ENCODE assay signal across 29 cellular contexts in genomic region chr17:71553381-71553780, GRCh38.
"Had no signal": no experiment of that assay in that cellular context is flagged by ENCODE, and none has a peak within 500 bp of the region (broad histone marks: within the 10 kb centered on the region; RNA-seq: fewer than 3 reads in every experiment).

No MANE protein-coding gene starts in this region.

- H3K36me3 ChIP-seq: neural progenitor cell, neutrophil, right lobe of liver, sigmoid colon, stomach, thoracic aorta, tibial artery, transverse colon, upper lobe of right lung, uterus had no signal

- H3K27ac ChIP-seq: neural progenitor cell, neutrophil, parathyroid adenoma, psoas muscle, right lobe of liver, sigmoid colon, stomach, thoracic aorta, tibial artery, transverse colon, upper lobe of right lung, uterus had no signal

- FAIRE-seq: small intestine had no signal

- H3K36me3 Mint-ChIP-seq: neural progenitor cell; stimulated activated effector memory CD8-positive, alpha-beta T cell treated with anti-CD3 and anti-CD28 coated beads, Interleukin-12 subunit alpha, Interleukin-12 subunit beta, amount 100 ng/mL, for 72 hours; stimulated activated naive B cell treated with anti-CD40 and anti-IgM and Interleukin-4, amounts not matched to agents 10 μg/mL and 1 μg/mL and 100 μg/mL, for 72 hours; type B pancreatic cell had no signal

- H3K4me3 ChIP-seq: neural progenitor cell, psoas muscle, right lobe of liver, sigmoid colon, stomach, thoracic aorta, tibial artery, transverse colon, upper lobe of right lung, uterus had no signal

- H3K9ac ChIP-seq: neural progenitor cell, parathyroid adenoma had no signal

- H3K4me1 ChIP-seq: neural progenitor cell, parathyroid adenoma, psoas muscle, right lobe of liver, sigmoid colon, stomach, tibial artery, transverse colon, upper lobe of right lung, uterus had no signal

- H3K9me3 Mint-ChIP-seq: type B pancreatic cell had no signal

- H3K4me3 Mint-ChIP-seq: naive thymus-derived CD4-positive, alpha-beta T cell; natural killer cell; nephron; neural progenitor cell; stimulated activated effector memory CD8-positive, alpha-beta T cell treated with anti-CD3 and anti-CD28 coated beads, Interleukin-12 subunit alpha, Interleukin-12 subunit beta, amount 100 ng/mL, for 72 hours; stimulated activated naive B cell treated with anti-CD40 and anti-IgM and Interleukin-4, amounts not matched to agents 10 μg/mL and 1 μg/mL and 100 μg/mL, for 72 hours; stimulated activated naive CD8-positive, alpha-beta T cell treated with anti-CD3 and anti-CD28 coated beads, Interleukin-15, Interleukin-2, amounts not matched to agents 100 ng/mL and 50 ng/mL, for 24 hours; type B pancreatic cell had no signal

- ATAC-seq: naive thymus-derived CD4-positive, alpha-beta T cell; natural killer cell; psoas muscle; right cardiac atrium; right lobe of liver; stimulated activated effector memory CD8-positive, alpha-beta T cell treated with anti-CD3 and anti-CD28 coated beads, Interleukin-12 subunit alpha, Interleukin-12 subunit beta, amount 100 ng/mL, for 72 hours; stimulated activated naive B cell treated with anti-CD40 and anti-IgM and Interleukin-4, amounts not matched to agents 10 μg/mL and 1 μg/mL and 100 μg/mL, for 72 hours; upper lobe of right lung had no signal

- H3K27me3 ChIP-seq: neural progenitor cell, neutrophil, right lobe of liver, sigmoid colon, stomach, tibial artery, transverse colon, upper lobe of right lung, uterus had no signal

- H3K27ac Mint-ChIP-seq: naive thymus-derived CD4-positive, alpha-beta T cell; natural killer cell; nephron; neural progenitor cell; progenitor cell of endocrine pancreas; stimulated activated effector memory CD8-positive, alpha-beta T cell treated with anti-CD3 and anti-CD28 coated beads, Interleukin-12 subunit alpha, Interleukin-12 subunit beta, amount 100 ng/mL, for 72 hours; stimulated activated naive B cell treated with anti-CD40 and anti-IgM and Interleukin-4, amounts not matched to agents 10 μg/mL and 1 μg/mL and 100 μg/mL, for 72 hours; stimulated activated naive CD8-positive, alpha-beta T cell treated with anti-CD3 and anti-CD28 coated beads, Interleukin-15, Interleukin-2, amounts not matched to agents 100 ng/mL and 50 ng/mL, for 24 hours; type B pancreatic cell had no signal

- H3K27me3 Mint-ChIP-seq: naive thymus-derived CD4-positive, alpha-beta T cell; stimulated activated naive B cell treated with anti-CD40 and anti-IgM and Interleukin-4, amounts not matched to agents 10 μg/mL and 1 μg/mL and 100 μg/mL, for 72 hours; stimulated activated naive CD8-positive, alpha-beta T cell treated with anti-CD3 and anti-CD28 coated beads, Interleukin-15, Interleukin-2, amounts not matched to agents 100 ng/mL and 50 ng/mL, for 24 hours had no signal

- H3K9me3 ChIP-seq: neutrophil, psoas muscle, right lobe of liver, stomach, thoracic aorta, tibial artery, transverse colon, upper lobe of right lung, uterus had no signal

- H3K4me1 Mint-ChIP-seq: naive thymus-derived CD4-positive, alpha-beta T cell; natural killer cell; nephron; stimulated activated effector memory CD8-positive, alpha-beta T cell treated with anti-CD3 and anti-CD28 coated beads, Interleukin-12 subunit alpha, Interleukin-12 subunit beta, amount 100 ng/mL, for 72 hours; stimulated activated naive B cell treated with anti-CD40 and anti-IgM and Interleukin-4, amounts not matched to agents 10 μg/mL and 1 μg/mL and 100 μg/mL, for 72 hours had no signal

- H3K79me2 ChIP-seq: parathyroid adenoma had no signal

- H2AFZ ChIP-seq: neural progenitor cell, parathyroid adenoma had no signal

- H3K4me2 ChIP-seq: neural progenitor cell had no signal

- DNase-seq: naive thymus-derived CD4-positive, alpha-beta T cell; natural killer cell; nucleus accumbens; posterior cingulate gyrus; psoas muscle; right cardiac atrium; right lobe of liver; sigmoid colon; small intestine; stimulated activated CD4-positive, alpha-beta T cell treated with anti-CD3 and anti-CD28 coated beads, Interleukin-15, amount 100 ng/mL, for 24 hours; stimulated activated CD4-positive, alpha-beta T cell treated with anti-CD3 and anti-CD28 coated beads, Interleukin-2, amount 100 ng/mL, for 24 hours; stimulated activated CD4-positive, alpha-beta T cell treated with anti-CD3 and anti-CD28 coated beads, Interleukin-2, amount 100 ng/mL, for 48 hours; stimulated activated CD4-positive, alpha-beta T cell treated with anti-CD3 and anti-CD28 coated beads, Interleukin-4, amount 100 ng/mL, for 24 hours; stimulated activated naive B cell treated with anti-CD40 and anti-IgM and Interleukin-4, amounts not matched to agents 10 μg/mL and 1 μg/mL and 100 μg/mL, for 72 hours; stimulated activated naive CD4-positive, alpha-beta T cell treated with Interleukin-2 at 50 U/mL for 16 hours; stomach; tibial artery; transverse colon; upper lobe of right lung; uterus had no signal
